ENCODE assay signal across 7 cellular contexts in genomic region chr3:49671291-49672288, GRCh38. TPM values are rescaled to one million over a fixed set of nuclear protein-coding genes. Genes with fewer than 3 reads are reported as not detected.
DNase-seq lines count a peak whose midpoint lies in the region; ATAC-seq and TF ChIP-seq lines count a peak whose summit lies in the region.

No MANE protein-coding gene starts in this region.

- DNase-seq in HCEC 1CT (peak; percentile 46), WTC11 (ENCODE audit: low spot score) (peak; percentile 84), colonic mucosa (peak; percentile 72), lung (ENCODE audit: low spot score) (peak; percentile 74), DMS53 treated with DMSO at 0.1 percent for 48 hours (lab: John Stamatoyannopoulos, UW; ENCODE audit: unreplicated experiment) (no peak), NCI-H128 (lab: John Stamatoyannopoulos, UW; ENCODE audit: unreplicated experiment) (no peak)
- DNase-seq in stimulated activated CD8-positive, alpha-beta memory T cell treated with anti-CD3 and anti-CD28 coated beads, Interleukin-4, amount 100 ng/mL, for 24 hours (ENCODE audit: low read depth) = peak; percentile 63

- H3K27me3 Mint-ChIP-seq in WTC11 (ENCODE audit: low read depth) = no peaks in the 10 kb centered on the region

- peak; percentile 45 for ATAC-seq in WTC11
- no peak for ATAC-seq in lung (ENCODE audit: insufficient read depth, low FRiP score)

- H3K36me3 Mint-ChIP-seq in WTC11 = peaks cover 8% of the 10 kb centered on the region; the same call in 1 of the 2 replicates

- H3K4me3 ChIP-seq in colonic mucosa (no peak overlapping the region), lung (no peak overlapping the region)

- peaks cover 29% of the 10 kb centered on the region for H3K4me1 Mint-ChIP-seq in WTC11

- H3K4me3 Mint-ChIP-seq in WTC11 = peak overlapping the region; percentile 31

- no peaks in the 10 kb centered on the region for H3K9me3 ChIP-seq in colonic mucosa
- H3K9me3 ChIP-seq in lung (ENCODE audit: control insufficient read depth in 2 of 2, insufficient read depth in 1 of 2, low read length in 1 of 2) = no peaks in the 10 kb centered on the region

- no peaks in the 10 kb centered on the region for H3K9me3 Mint-ChIP-seq in WTC11

- TF ChIP-seq CTCF in WTC11 (IDR thresholded peaks at IDR 0.05) (peak; percentile 89), colonic mucosa (IDR thresholded peaks at IDR 0.05) (peak; percentile 81), lung (IDR thresholded peaks at IDR 0.05; ENCODE audit: control extremely low read depth, extremely low read depth) (peak; percentile 59)

- H3K9ac ChIP-seq in colonic mucosa (ENCODE audit: low read depth in 2 of 2, low read length in 2 of 2) = no peak overlapping the region

- POLR2A ChIA-PET in WTC11 (lab: Charles Lee) = interaction anchor here (0.6 to 2.8 kb wide), 6 partner anchors 119 to 258 kb away, joined by 3 to 27 read pairs (median 4); partner anchors contain the start of gene MON1A

- H3K27ac Mint-ChIP-seq in WTC11 = peak overlapping the region; percentile 72

- WGBS in lung, 2 donors = 42 to 48% methylated on average over 11 of the region's 11 CpGs

- no peak overlapping the region for H3K27ac ChIP-seq in colonic mucosa
- H3K27ac ChIP-seq in lung (ENCODE audit: low read depth in 1 of 2, low read length in 1 of 2) = no peak overlapping the region

- H3K36me3 ChIP-seq in colonic mucosa = no peaks in the 10 kb centered on the region
- peaks cover 0 to 8% of the 10 kb centered on the region in 2 donors for H3K36me3 ChIP-seq in lung (ENCODE audit: control insufficient read depth in 2 of 2, insufficient read depth in 2 of 2, low read length in 2 of 2)

- CTCF ChIA-PET in WTC11 (lab: Charles Lee) = interaction anchor here (0.6 to 5.4 kb wide), 41 partner anchors 8 to 1197 kb away, joined by 3 to 304 read pairs (median 5); partner anchors contain the start of genes BSN, DAG1 and RBM6

- H3K27me3 ChIP-seq in colonic mucosa (no peaks in the 10 kb centered on the region), lung (ENCODE audit: control insufficient read depth, insufficient read depth) (no peaks in the 10 kb centered on the region)

- intact Hi-C loops in colonic mucosa (cut with DNase I) = loop anchor here (2.0 kb wide), 1 partner anchor 133 kb away; no protein-coding TSS in a partner anchor

- H3K4me1 ChIP-seq in colonic mucosa (no peaks in the 10 kb centered on the region), lung (ENCODE audit: control insufficient read depth in 2 of 2, insufficient read depth in 2 of 2, low read length in 2 of 2) (peaks cover 0 to 15% of the 10 kb centered on the region in 2 donors)

TF ChIP-seq in WTC11, 78 proteins besides CTCF, POLR2A, EP300 and RAD21:
- TF ChIP-seq, protein P1, sequence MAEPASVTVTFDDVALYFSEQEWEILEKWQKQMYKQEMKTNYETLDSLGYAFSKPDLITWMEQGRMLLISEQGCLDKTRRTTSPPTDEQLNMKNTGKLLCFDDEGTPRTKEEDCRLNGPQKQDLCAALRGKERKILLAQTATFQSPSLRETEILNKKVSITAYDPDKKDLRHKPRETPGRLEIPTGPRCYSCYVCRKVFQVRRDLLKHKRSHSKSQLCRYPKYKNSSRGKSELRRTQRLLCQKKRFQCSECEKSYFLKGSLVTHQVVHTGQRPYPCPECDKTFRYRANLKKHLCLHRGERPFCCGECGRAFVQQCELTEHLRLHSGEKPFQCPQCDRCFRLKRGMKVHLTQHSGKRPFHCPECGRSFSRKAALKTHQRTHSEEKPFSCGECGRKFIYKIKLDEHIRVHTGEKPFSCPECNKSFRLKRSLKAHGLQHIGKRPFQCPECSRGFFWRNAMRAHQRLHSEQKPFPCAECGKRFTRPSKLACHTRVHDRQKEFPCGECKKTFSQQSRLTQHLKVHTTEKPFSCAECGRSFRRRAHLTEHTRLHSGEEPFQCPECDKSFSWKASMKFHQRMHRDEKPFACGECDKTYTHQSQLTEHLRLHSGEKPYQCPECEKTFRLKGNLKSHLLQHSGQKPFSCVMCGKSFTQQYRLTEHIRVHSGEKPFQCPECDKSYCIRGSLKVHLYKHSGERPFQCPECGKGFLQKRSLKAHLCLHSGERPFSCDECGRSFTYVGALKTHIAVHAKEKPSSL (CRISPR knock-in tag; conservative IDR thresholded peaks at IDR 0.05) = no peak
- TF ChIP-seq E2F1 (CRISPR knock-in tag; IDR thresholded peaks at IDR 0.05) = 0 out of 2 replicates have a peak, but pooled peaks have one; percentile 46
- 0 out of 2 replicates have a peak, but pooled peaks have one; percentile 38 for TF ChIP-seq SP1 (CRISPR knock-in tag; conservative IDR thresholded peaks at IDR 0.05)
- TF ChIP-seq CBFB (CRISPR knock-in tag; IDR thresholded peaks at IDR 0.05; ENCODE audit: low read depth) = no peak
- TF ChIP-seq, protein P2, sequence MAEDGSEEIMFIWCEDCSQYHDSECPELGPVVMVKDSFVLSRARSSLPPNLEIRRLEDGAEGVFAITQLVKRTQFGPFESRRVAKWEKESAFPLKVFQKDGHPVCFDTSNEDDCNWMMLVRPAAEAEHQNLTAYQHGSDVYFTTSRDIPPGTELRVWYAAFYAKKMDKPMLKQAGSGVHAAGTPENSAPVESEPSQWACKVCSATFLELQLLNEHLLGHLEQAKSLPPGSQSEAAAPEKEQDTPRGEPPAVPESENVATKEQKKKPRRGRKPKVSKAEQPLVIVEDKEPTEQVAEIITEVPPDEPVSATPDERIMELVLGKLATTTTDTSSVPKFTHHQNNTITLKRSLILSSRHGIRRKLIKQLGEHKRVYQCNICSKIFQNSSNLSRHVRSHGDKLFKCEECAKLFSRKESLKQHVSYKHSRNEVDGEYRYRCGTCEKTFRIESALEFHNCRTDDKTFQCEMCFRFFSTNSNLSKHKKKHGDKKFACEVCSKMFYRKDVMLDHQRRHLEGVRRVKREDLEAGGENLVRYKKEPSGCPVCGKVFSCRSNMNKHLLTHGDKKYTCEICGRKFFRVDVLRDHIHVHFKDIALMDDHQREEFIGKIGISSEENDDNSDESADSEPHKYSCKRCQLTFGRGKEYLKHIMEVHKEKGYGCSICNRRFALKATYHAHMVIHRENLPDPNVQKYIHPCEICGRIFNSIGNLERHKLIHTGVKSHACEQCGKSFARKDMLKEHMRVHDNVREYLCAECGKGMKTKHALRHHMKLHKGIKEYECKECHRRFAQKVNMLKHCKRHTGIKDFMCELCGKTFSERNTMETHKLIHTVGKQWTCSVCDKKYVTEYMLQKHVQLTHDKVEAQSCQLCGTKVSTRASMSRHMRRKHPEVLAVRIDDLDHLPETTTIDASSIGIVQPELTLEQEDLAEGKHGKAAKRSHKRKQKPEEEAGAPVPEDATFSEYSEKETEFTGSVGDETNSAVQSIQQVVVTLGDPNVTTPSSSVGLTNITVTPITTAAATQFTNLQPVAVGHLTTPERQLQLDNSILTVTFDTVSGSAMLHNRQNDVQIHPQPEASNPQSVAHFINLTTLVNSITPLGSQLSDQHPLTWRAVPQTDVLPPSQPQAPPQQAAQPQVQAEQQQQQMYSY (CRISPR knock-in tag; IDR thresholded peaks at IDR 0.05) = no peak
- TF ChIP-seq, protein P3, sequence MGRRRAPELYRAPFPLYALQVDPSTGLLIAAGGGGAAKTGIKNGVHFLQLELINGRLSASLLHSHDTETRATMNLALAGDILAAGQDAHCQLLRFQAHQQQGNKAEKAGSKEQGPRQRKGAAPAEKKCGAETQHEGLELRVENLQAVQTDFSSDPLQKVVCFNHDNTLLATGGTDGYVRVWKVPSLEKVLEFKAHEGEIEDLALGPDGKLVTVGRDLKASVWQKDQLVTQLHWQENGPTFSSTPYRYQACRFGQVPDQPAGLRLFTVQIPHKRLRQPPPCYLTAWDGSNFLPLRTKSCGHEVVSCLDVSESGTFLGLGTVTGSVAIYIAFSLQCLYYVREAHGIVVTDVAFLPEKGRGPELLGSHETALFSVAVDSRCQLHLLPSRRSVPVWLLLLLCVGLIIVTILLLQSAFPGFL (CRISPR knock-in tag; IDR thresholded peaks at IDR 0.05; ENCODE audit: borderline replicate concordance) = no peak

RNA-seq across cellular contexts. Expression of gene APEH, which starts 2.6 kb away (rescaled TPM):
- total RNA-seq in WTC11 (2021) (270 to 276 TPM (median 273 TPM) in 3 replicates), colonic mucosa (100 to 1,000 TPM; 151 to 278 TPM), lung (100 to 1,000 TPM in 1 of 2 donors, 10 to 100 TPM in 1; 58.4 to 119 TPM)
- 10 to 100 TPM; 25.2 to 80.0 TPM for polyA plus RNA-seq in lung

RNA-seq across cellular contexts. Expression of gene MST1, which starts 17.7 kb away (rescaled TPM):
- total RNA-seq in WTC11 (2021) (13.8 to 17.2 TPM (median 17.2 TPM) in 3 replicates), colonic mucosa (10 to 100 TPM; 27.7 to 49.9 TPM), lung (10 to 100 TPM; 13.3 to 21.1 TPM)
- polyA plus RNA-seq in lung = 10 to 100 TPM in 1 of 2 donors, 1 to 10 TPM in 1; 8.3 to 27.0 TPM

RNA-seq across cellular contexts. Expression of gene RNF123, which starts 17.8 kb away (rescaled TPM):
- total RNA-seq in WTC11 (2021) = 45.5 to 47.1 TPM (median 46.8 TPM) in 3 replicates
- total RNA-seq in colonic mucosa = 10 to 100 TPM; 36.4 to 39.3 TPM
- 10 to 100 TPM; 23.5 to 45.0 TPM for total RNA-seq in lung
- polyA plus RNA-seq in lung = 10 to 100 TPM; 22.2 to 22.6 TPM

RNA-seq across cellular contexts. Expression of gene AMIGO3, which starts 47.9 kb away (rescaled TPM):
- 3.9 to 5.3 TPM (median 4.3 TPM) in 3 replicates for total RNA-seq in WTC11 (2021)
- total RNA-seq in colonic mucosa = under 1 TPM in 1 of 2 donors, not detected in 1; 0.16 TPM
- total RNA-seq in lung = under 1 TPM in 1 of 2 donors, not detected in 1; 0.25 TPM
- under 1 TPM; 0.51 to 0.63 TPM for polyA plus RNA-seq in lung

RNA-seq across cellular contexts. Expression of gene GMPPB, which starts 52.2 kb away (rescaled TPM):
- 23.7 to 28.7 TPM (median 28.0 TPM) in 3 replicates for total RNA-seq in WTC11 (2021)
- total RNA-seq in colonic mucosa = 100 to 1,000 TPM in 1 of 2 donors, 10 to 100 TPM in 1; 59.6 to 127 TPM
- total RNA-seq in lung = 10 to 100 TPM; 10.8 to 81.2 TPM
- 10 to 100 TPM; 27.5 to 64.8 TPM for polyA plus RNA-seq in lung

Comparison
In these comparisons a context has a peak if more than half of its experiments do, and no peak if none do; other contexts are left out.
1. DNase-seq: peak in HCEC 1CT (single experiment), WTC11 (single experiment), colonic mucosa (single experiment), lung (single experiment) and stimulated activated CD8-positive, alpha-beta memory T cell treated with anti-CD3 and anti-CD28 coated beads, Interleukin-4, amount 100 ng/mL, for 24 hours (single experiment); none in DMS53 treated with DMSO at 0.1 percent for 48 hours (single experiment) and NCI-H128 (single experiment).
2. Peak in every context shown above with its lines, with median percentiles within 50 percentile points of each other: CTCF ChIP-seq.